ENCODE assay signal across 11 cellular contexts in genomic region chr1:235077163-235077540, GRCh38. TPM values are rescaled to one million over a fixed set of nuclear protein-coding genes. Genes with fewer than 3 reads are reported as not detected.
DNase-seq lines count a peak whose midpoint lies in the region; ATAC-seq and TF ChIP-seq lines count a peak whose summit lies in the region.
"Had no signal": no experiment of that assay in that cellular context is flagged by ENCODE, and none has a peak within 500 bp of the region (broad histone marks: within the 10 kb centered on the region; RNA-seq: fewer than 3 reads in every experiment).

No MANE protein-coding gene starts in this region.

- POLR2A ChIA-PET in activated CD4-positive, alpha-beta T cell treated with anti-CD3 and anti-CD28 coated beads for 36 hours (lab: Charles Lee): interaction anchor here (0.7 to 2.2 kb wide), 3 partner anchors 65 to 466 kb away, joined by 3 to 6 read pairs (median 3); no protein-coding TSS in a partner anchor
- POLR2A ChIA-PET in PC-9 (lab: Charles Lee; ENCODE audit: unreplicated experiment): no interaction called here

- peaks cover 87% of the 10 kb centered on the region for H3F3A ChIP-seq in PC-9 (ENCODE audit: insufficient read depth, low read depth)

- peaks cover 14% of the 10 kb centered on the region for H3K79me2 ChIP-seq in PC-9 (ENCODE audit: low read depth)

- no peak for DNase-seq in activated CD4-positive, alpha-beta T cell treated with anti-CD3 and anti-CD28 coated beads for 36 hours
- no peak for DNase-seq in activated CD4-positive, alpha-beta T cell treated with anti-CD3 and anti-CD28 coated beads for 48 hours
- DNase-seq in PC-9 (no peak), right cardiac atrium (peak in 1 of 3 donors; percentile 31), NCI-H2196 treated with DMSO at 0.1 percent for 48 hours (lab: John Stamatoyannopoulos, UW; ENCODE audit: unreplicated experiment) (no peak), mucosa of gallbladder (ENCODE audit: low spot score) (no peak), foreskin melanocyte (no peak)
- DNase-seq in stimulated activated naive B cell treated with anti-CD40 and anti-IgM and Interleukin-4, amounts not matched to agents 10 μg/mL and 1 μg/mL and 100 μg/mL, for 72 hours: no peak
- DNase-seq: GF-D8, GOT3, NCI-H748 treated with DMSO at 0.1 percent for 48 hours had no signal

- H3K27ac ChIP-seq in PC-9: peak overlapping the region; percentile 100
- H3K27ac ChIP-seq in right cardiac atrium (ENCODE audit: low read length): peak overlapping the region; percentile 75

- no peaks in the 10 kb centered on the region for H3K9me3 ChIP-seq in PC-9 (ENCODE audit: insufficient read depth, low read depth)
- no peaks in the 10 kb centered on the region for H3K9me3 ChIP-seq in right cardiac atrium (ENCODE audit: control insufficient read depth, low read length)

- 100% methylated on average over 1 of the region's 1 CpG for WGBS in right cardiac atrium

- no peak overlapping the region for H3K4me3 ChIP-seq in PC-9
- no peak overlapping the region for H3K4me3 ChIP-seq in right cardiac atrium (ENCODE audit: low read length)

- peak overlapping the region; percentile 11; the same call in 1 of the 2 replicates for H3K4me2 ChIP-seq in PC-9

- H3K27ac Mint-ChIP-seq in activated CD4-positive, alpha-beta T cell treated with anti-CD3 and anti-CD28 coated beads for 36 hours: peak overlapping the region; percentile 86
- H3K27ac Mint-ChIP-seq in stimulated activated naive B cell treated with anti-CD40 and anti-IgM and Interleukin-4, amounts not matched to agents 10 μg/mL and 1 μg/mL and 100 μg/mL, for 72 hours: peak overlapping the region; percentile 84

- CTCF ChIA-PET in activated CD4-positive, alpha-beta T cell treated with anti-CD3 and anti-CD28 coated beads for 36 hours (lab: Charles Lee): interaction anchor here (0.6 to 1.2 kb wide), 5 partner anchors 28 to 577 kb away, joined by 3 to 7 read pairs (median 3); no protein-coding TSS in a partner anchor
- CTCF ChIA-PET in PC-9 (lab: Charles Lee): interaction anchor here (1.0 kb wide), 1 partner anchor 578 kb away, joined by 4 read pairs; no protein-coding TSS in a partner anchor

- no peak overlapping the region for H2AFZ ChIP-seq in PC-9

- no peak for TF ChIP-seq CTCF in PC-9 (conservative IDR thresholded peaks at IDR 0.05)

- BruUV-seq in PC-9 (replicated peaks; lab: Mats Ljungman, UMichigan): no TSS peak

- no peak for ATAC-seq in activated CD4-positive, alpha-beta T cell treated with anti-CD3 and anti-CD28 coated beads for 36 hours
- ATAC-seq in right cardiac atrium: no peak
- ATAC-seq in stimulated activated naive B cell treated with anti-CD40 and anti-IgM and Interleukin-4, amounts not matched to agents 10 μg/mL and 1 μg/mL and 100 μg/mL, for 72 hours (replicated peaks): no peak

- H4K20me1 ChIP-seq in PC-9 (ENCODE audit: insufficient read depth): no peaks in the 10 kb centered on the region

- no peaks in the 10 kb centered on the region for H3K9me2 ChIP-seq in PC-9 (ENCODE audit: insufficient read depth)

- no peaks in the 10 kb centered on the region for H3K27me3 Mint-ChIP-seq in activated CD4-positive, alpha-beta T cell treated with anti-CD3 and anti-CD28 coated beads for 36 hours
- no peaks in the 10 kb centered on the region for H3K27me3 Mint-ChIP-seq in stimulated activated naive B cell treated with anti-CD40 and anti-IgM and Interleukin-4, amounts not matched to agents 10 μg/mL and 1 μg/mL and 100 μg/mL, for 72 hours

- intact Hi-C loops in activated CD4-positive, alpha-beta T cell treated with anti-CD3 and anti-CD28 coated beads for 36 hours (cut with DNase I, micrococcal nuclease): loop anchor here (1.0 to 2.0 kb wide), 4 partner anchors 96 to 582 kb away; no protein-coding TSS in a partner anchor
- intact Hi-C loops in PC-9 (cut with micrococcal nuclease; ENCODE audit: unreplicated experiment) (no loop called here), right cardiac atrium (cut with DNase I) (loop anchor here (5.0 to 10.0 kb wide), 9 partner anchors 85 to 470 kb away; no protein-coding TSS in a partner anchor)

- no peaks in the 10 kb centered on the region for H3K36me3 Mint-ChIP-seq in activated CD4-positive, alpha-beta T cell treated with anti-CD3 and anti-CD28 coated beads for 36 hours (ENCODE audit: low read depth)
- no peaks in the 10 kb centered on the region for H3K36me3 Mint-ChIP-seq in stimulated activated naive B cell treated with anti-CD40 and anti-IgM and Interleukin-4, amounts not matched to agents 10 μg/mL and 1 μg/mL and 100 μg/mL, for 72 hours

- H3K9me3 Mint-ChIP-seq in activated CD4-positive, alpha-beta T cell treated with anti-CD3 and anti-CD28 coated beads for 36 hours (ENCODE audit: low read depth): no peaks in the 10 kb centered on the region
- no peaks in the 10 kb centered on the region for H3K9me3 Mint-ChIP-seq in stimulated activated naive B cell treated with anti-CD40 and anti-IgM and Interleukin-4, amounts not matched to agents 10 μg/mL and 1 μg/mL and 100 μg/mL, for 72 hours

- H3K4me1 ChIP-seq in PC-9 (replicated peaks; ENCODE audit: insufficient read depth): peaks cover 92% of the 10 kb centered on the region
- H3K4me1 ChIP-seq in right cardiac atrium (ENCODE audit: control insufficient read depth, insufficient read depth, low read length): peaks cover 31% of the 10 kb centered on the region

- H3K4me3 Mint-ChIP-seq in activated CD4-positive, alpha-beta T cell treated with anti-CD3 and anti-CD28 coated beads for 36 hours: peak overlapping the region; percentile 51
- H3K4me3 Mint-ChIP-seq in stimulated activated naive B cell treated with anti-CD40 and anti-IgM and Interleukin-4, amounts not matched to agents 10 μg/mL and 1 μg/mL and 100 μg/mL, for 72 hours: no peak overlapping the region

- H3K27me3 ChIP-seq in PC-9 (ENCODE audit: insufficient read depth, low read depth) (no peaks in the 10 kb centered on the region), right cardiac atrium (ENCODE audit: control insufficient read depth, insufficient read depth) (no peaks in the 10 kb centered on the region)

- H3K4me1 Mint-ChIP-seq in activated CD4-positive, alpha-beta T cell treated with anti-CD3 and anti-CD28 coated beads for 36 hours: peaks cover 36% of the 10 kb centered on the region
- peaks cover 6 to 38% of the 10 kb centered on the region in 2 donors for H3K4me1 Mint-ChIP-seq in stimulated activated naive B cell treated with anti-CD40 and anti-IgM and Interleukin-4, amounts not matched to agents 10 μg/mL and 1 μg/mL and 100 μg/mL, for 72 hours

- H3K36me3 ChIP-seq in PC-9 (ENCODE audit: low read depth): no peaks in the 10 kb centered on the region

RNA-seq across cellular contexts. Expression of gene TOMM20, which starts 51.5 kb away (rescaled TPM):
- 100 to 1,000 TPM in 1 of 2 experiments, 10 to 100 TPM in 1; 62.1 to 148 TPM for total RNA-seq in activated CD4-positive, alpha-beta T cell treated with anti-CD3 and anti-CD28 coated beads for 36 hours
- 165 and 187 TPM in 2 replicates for total RNA-seq in PC-9 (2021)
- 100 to 1,000 TPM in 1 of 4 donors, 10 to 100 TPM in 3; 88.1 to 110 (median 96.4) TPM for total RNA-seq in right cardiac atrium
- 66.3 TPM for polyA plus RNA-seq in right cardiac atrium
- 70.3 TPM for total RNA-seq in mucosa of gallbladder
